Comparison of ENCODE assay signal across 1 cellular context in the genomic region with DNA sequence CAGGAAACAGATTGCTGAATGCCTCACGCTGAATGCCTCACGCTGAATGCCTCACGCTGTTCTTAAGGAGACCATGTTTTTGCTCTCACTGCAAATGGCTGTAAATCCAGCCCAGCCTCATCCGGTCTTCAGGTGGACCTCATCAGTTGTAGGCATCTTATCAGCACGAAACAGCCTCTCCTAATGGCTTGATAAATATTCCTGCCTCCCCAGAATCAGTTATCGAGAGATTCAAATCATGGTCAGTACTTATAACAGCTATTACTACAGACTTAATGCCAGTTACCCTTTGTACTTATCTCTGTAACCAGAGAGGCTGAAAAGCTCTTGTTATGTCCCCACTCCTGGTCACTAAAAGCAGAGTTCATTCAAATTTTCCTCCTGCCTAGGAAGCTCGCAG.
TF ChIP-seq lines count a peak whose summit lies in the region.

No MANE protein-coding gene starts in this region.

TF ChIP-seq in SK-N-SH treated with all-trans-retinoic acid at 6 μM for 48 hours, 23 proteins besides CTCF, POLR2A, EP300 and RAD21 (continued from another document):
- TF ChIP-seq, protein P1, sequence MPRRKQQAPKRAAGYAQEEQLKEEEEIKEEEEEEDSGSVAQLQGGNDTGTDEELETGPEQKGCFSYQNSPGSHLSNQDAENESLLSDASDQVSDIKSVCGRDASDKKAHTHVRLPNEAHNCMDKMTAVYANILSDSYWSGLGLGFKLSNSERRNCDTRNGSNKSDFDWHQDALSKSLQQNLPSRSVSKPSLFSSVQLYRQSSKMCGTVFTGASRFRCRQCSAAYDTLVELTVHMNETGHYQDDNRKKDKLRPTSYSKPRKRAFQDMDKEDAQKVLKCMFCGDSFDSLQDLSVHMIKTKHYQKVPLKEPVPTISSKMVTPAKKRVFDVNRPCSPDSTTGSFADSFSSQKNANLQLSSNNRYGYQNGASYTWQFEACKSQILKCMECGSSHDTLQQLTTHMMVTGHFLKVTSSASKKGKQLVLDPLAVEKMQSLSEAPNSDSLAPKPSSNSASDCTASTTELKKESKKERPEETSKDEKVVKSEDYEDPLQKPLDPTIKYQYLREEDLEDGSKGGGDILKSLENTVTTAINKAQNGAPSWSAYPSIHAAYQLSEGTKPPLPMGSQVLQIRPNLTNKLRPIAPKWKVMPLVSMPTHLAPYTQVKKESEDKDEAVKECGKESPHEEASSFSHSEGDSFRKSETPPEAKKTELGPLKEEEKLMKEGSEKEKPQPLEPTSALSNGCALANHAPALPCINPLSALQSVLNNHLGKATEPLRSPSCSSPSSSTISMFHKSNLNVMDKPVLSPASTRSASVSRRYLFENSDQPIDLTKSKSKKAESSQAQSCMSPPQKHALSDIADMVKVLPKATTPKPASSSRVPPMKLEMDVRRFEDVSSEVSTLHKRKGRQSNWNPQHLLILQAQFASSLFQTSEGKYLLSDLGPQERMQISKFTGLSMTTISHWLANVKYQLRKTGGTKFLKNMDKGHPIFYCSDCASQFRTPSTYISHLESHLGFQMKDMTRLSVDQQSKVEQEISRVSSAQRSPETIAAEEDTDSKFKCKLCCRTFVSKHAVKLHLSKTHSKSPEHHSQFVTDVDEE (CRISPR knock-in tag; IDR thresholded peaks at IDR 0.05) = no peak
- TF ChIP-seq ARNTL (CRISPR knock-in tag; IDR thresholded peaks at IDR 0.05; ENCODE audit: borderline replicate concordance, low read depth) = no peak
- TF ChIP-seq, protein P2, sequence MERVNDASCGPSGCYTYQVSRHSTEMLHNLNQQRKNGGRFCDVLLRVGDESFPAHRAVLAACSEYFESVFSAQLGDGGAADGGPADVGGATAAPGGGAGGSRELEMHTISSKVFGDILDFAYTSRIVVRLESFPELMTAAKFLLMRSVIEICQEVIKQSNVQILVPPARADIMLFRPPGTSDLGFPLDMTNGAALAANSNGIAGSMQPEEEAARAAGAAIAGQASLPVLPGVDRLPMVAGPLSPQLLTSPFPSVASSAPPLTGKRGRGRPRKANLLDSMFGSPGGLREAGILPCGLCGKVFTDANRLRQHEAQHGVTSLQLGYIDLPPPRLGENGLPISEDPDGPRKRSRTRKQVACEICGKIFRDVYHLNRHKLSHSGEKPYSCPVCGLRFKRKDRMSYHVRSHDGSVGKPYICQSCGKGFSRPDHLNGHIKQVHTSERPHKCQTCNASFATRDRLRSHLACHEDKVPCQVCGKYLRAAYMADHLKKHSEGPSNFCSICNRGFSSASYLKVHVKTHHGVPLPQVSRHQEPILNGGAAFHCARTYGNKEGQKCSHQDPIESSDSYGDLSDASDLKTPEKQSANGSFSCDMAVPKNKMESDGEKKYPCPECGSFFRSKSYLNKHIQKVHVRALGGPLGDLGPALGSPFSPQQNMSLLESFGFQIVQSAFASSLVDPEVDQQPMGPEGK (CRISPR knock-in tag; IDR thresholded peaks at IDR 0.05; ENCODE audit: borderline replicate concordance) = no peak
- no peak for TF ChIP-seq CSDC2 (CRISPR knock-in tag; IDR thresholded peaks at IDR 0.05)
- no peak for TF ChIP-seq RARB (CRISPR knock-in tag; IDR thresholded peaks at IDR 0.05)
